ENCODE assay signal across 18 cellular contexts in genomic region chr7:85000973-85001372, GRCh38.
DNase-seq lines count a peak whose midpoint lies in the region; ATAC-seq and TF ChIP-seq lines count a peak whose summit lies in the region.
"Had no signal": no experiment of that assay in that cellular context is flagged by ENCODE, and none has a peak within 500 bp of the region (broad histone marks: within the 10 kb centered on the region; RNA-seq: fewer than 3 reads in every experiment).

No MANE protein-coding gene starts in this region.

- no peaks in the 10 kb centered on the region for H3K79me2 ChIP-seq in hepatocyte

- 83% methylated on average over 1 of the region's 1 CpG for WGBS in hepatocyte (ENCODE audit: low lambda C conversion rate, missing lambda C conversion rate)

- no peaks in the 10 kb centered on the region for H4K20me1 ChIP-seq in hepatocyte (ENCODE audit: insufficient read depth, poor library complexity, severe bottlenecking)

- H3K9me2 ChIP-seq in hepatocyte (replicated peaks; ENCODE audit: insufficient read depth), result no peaks in the 10 kb centered on the region

- H3K27ac ChIP-seq in hepatocyte, result no peak overlapping the region
- H3K27ac ChIP-seq: cardiac muscle cell, pancreas, stomach had no signal

- H3K4me1 ChIP-seq in hepatocyte (ENCODE audit: insufficient read depth), result no peaks in the 10 kb centered on the region
- H3K4me1 ChIP-seq: pancreas, stomach had no signal

- ATAC-seq in GM21390 (IDR thresholded peaks at IDR 0.05; ENCODE audit: unreplicated experiment) (no peak), HG03432 (IDR thresholded peaks at IDR 0.05; ENCODE audit: unreplicated experiment) (no peak)
- ATAC-seq: activated naive CD8-positive, alpha-beta T cell treated with anti-CD3 and anti-CD28 coated beads, Interleukin-2, amount 50 U/mL, for 24 hours; K562; sciatic nerve had no signal

- H3K4me1 Mint-ChIP-seq in brain, result peaks cover 62% of the 10 kb centered on the region
- H3K4me1 Mint-ChIP-seq: activated naive CD8-positive, alpha-beta T cell treated with anti-CD3 and anti-CD28 coated beads, Interleukin-2, amount 50 U/mL, for 24 hours; CD4-positive, CD25-positive, alpha-beta regulatory T cell had no signal

- DNase-seq in D341Med (ENCODE audit: low spot score) (peak; percentile 20), NCI-H1092 treated with DMSO at 0.1 percent for 48 hours (lab: John Stamatoyannopoulos, UW) (peak; percentile 98), NCI-H524 (lab: John Stamatoyannopoulos, UW) (peak; percentile 40 to 71), hepatocyte (ENCODE audit: low spot score) (no peak), GM13977 (ENCODE audit: low spot score) (no peak)
- DNase-seq: activated CD4-positive, alpha-beta T cell treated with anti-CD3 and anti-CD28 coated beads for 4 hours; activated naive CD8-positive, alpha-beta T cell treated with anti-CD3 and anti-CD28 coated beads, Interleukin-2, amount 50 U/mL, for 24 hours; CD4-positive, CD25-positive, alpha-beta regulatory T cell; NCI-H526 treated with DMSO at 0.1 percent for 48 hours; pancreas; stomach had no signal

- in situ Hi-C loops in GM13977 (cut with MboI; ENCODE audit: low pct_unique_long_range_greater_than_20kb, low sequenced_read_pairs, unreplicated experiment), result no loop called here

- no peak overlapping the region for H2AFZ ChIP-seq in hepatocyte

- H3K27ac Mint-ChIP-seq in brain, result peak overlapping the region in 4 of 5 experiments; percentile 14 to 92 (median 69)
- H3K27ac Mint-ChIP-seq: activated naive CD8-positive, alpha-beta T cell treated with anti-CD3 and anti-CD28 coated beads, Interleukin-2, amount 50 U/mL, for 24 hours; activated T-helper 2 cell treated with anti-CD3 and anti-CD28 coated beads, Interferon-gamma antibody, Interleukin-2, Interleukin-4, amounts not matched to agents 10 μg/mL and 5 μg/mL and 100 μg/mL, durations not matched to agents 14 hours and 24 hours and 36 hours; CD4-positive, CD25-positive, alpha-beta regulatory T cell had no signal

- no peaks in the 10 kb centered on the region for H3K27me3 Mint-ChIP-seq in brain
- H3K27me3 Mint-ChIP-seq: activated naive CD8-positive, alpha-beta T cell treated with anti-CD3 and anti-CD28 coated beads, Interleukin-2, amount 50 U/mL, for 24 hours had no signal

- H3K9me3 ChIP-seq in hepatocyte (ENCODE audit: low read depth), result no peaks in the 10 kb centered on the region
- H3K9me3 ChIP-seq: pancreas, stomach had no signal

- no peak overlapping the region for H3K4me2 ChIP-seq in hepatocyte

- H3K27me3 ChIP-seq in hepatocyte, result no peaks in the 10 kb centered on the region
- H3K27me3 ChIP-seq: cardiac muscle cell, pancreas, stomach had no signal

- no peaks in the 10 kb centered on the region for H3K9me3 Mint-ChIP-seq in brain
- H3K9me3 Mint-ChIP-seq: activated naive CD8-positive, alpha-beta T cell treated with anti-CD3 and anti-CD28 coated beads, Interleukin-2, amount 50 U/mL, for 24 hours; activated T-helper 2 cell treated with anti-CD3 and anti-CD28 coated beads, Interferon-gamma antibody, Interleukin-2, Interleukin-4, amounts not matched to agents 10 μg/mL and 5 μg/mL and 100 μg/mL, durations not matched to agents 14 hours and 24 hours and 36 hours had no signal

- peak overlapping the region in 2 of 5 experiments; percentile 1 to 22 for H3K4me3 Mint-ChIP-seq in brain
- H3K4me3 Mint-ChIP-seq: activated naive CD8-positive, alpha-beta T cell treated with anti-CD3 and anti-CD28 coated beads, Interleukin-2, amount 50 U/mL, for 24 hours; CD4-positive, CD25-positive, alpha-beta regulatory T cell had no signal

- H3K36me3 Mint-ChIP-seq in brain, result no peaks in the 10 kb centered on the region
- H3K36me3 Mint-ChIP-seq: CD4-positive, CD25-positive, alpha-beta regulatory T cell had no signal

- no peak overlapping the region for H3K4me3 ChIP-seq in hepatocyte
- H3K4me3 ChIP-seq: cardiac muscle cell, K562, pancreas, stomach had no signal

- TF ChIP-seq CTCF in brain (conservative IDR thresholded peaks at IDR 0.05) (no peak), hepatocyte (IDR thresholded peaks at IDR 0.05; ENCODE audit: poor library complexity) (no peak), GM13977 (IDR thresholded peaks at IDR 0.05; ENCODE audit: extremely low read depth, insufficient read depth, missing control alignments) (no peak)

- no peaks in the 10 kb centered on the region for H3K36me3 ChIP-seq in hepatocyte (replicated peaks; ENCODE audit: insufficient read depth, low read depth)
- H3K36me3 ChIP-seq: cardiac muscle cell, pancreas, stomach had no signal

Comparison
In these comparisons a context has a peak if more than half of its experiments do, and no peak if none do; other contexts are left out.
1. DNase-seq: peak in D341Med (single experiment), NCI-H1092 treated with DMSO at 0.1 percent for 48 hours (single experiment) and NCI-H524 (2 of 2); none in hepatocyte (single experiment) and GM13977 (single experiment).